Comparison of ENCODE assay signal across 8 cellular contexts in genomic region chr6:53484409-53485280, GRCh38.
DNase-seq lines count a peak whose midpoint lies in the region; ATAC-seq and FAIRE-seq lines count a peak whose summit lies in the region.

No MANE protein-coding gene starts in this region.

- no peak overlapping the region for H3K4me2 ChIP-seq in trophoblast cell (ENCODE audit: low read length)

- no peak overlapping the region for H3K9ac ChIP-seq in trophoblast cell (ENCODE audit: low read length)

- H2AK5ac ChIP-seq in trophoblast cell (ENCODE audit: low read length), result no peak overlapping the region

- no peak overlapping the region for H3K4me3 ChIP-seq in trophoblast cell (ENCODE audit: low read depth, low read length)

- peaks cover 2 to 8% of the 10 kb centered on the region in 2 experiments for H3K4me1 ChIP-seq in trophoblast cell (ENCODE audit: control insufficient read depth in 1 of 2, insufficient read depth in 2 of 2, low read length in 2 of 2)

- H3K36me3 ChIP-seq in trophoblast cell (ENCODE audit: control insufficient read depth in 1 of 2, insufficient read depth in 2 of 2, low read length in 2 of 2), result no peaks in the 10 kb centered on the region

- H4K12ac ChIP-seq in trophoblast cell (ENCODE audit: low read depth, low read length), result no peak overlapping the region

- intact Hi-C loops in activated T-helper 2 cell treated with anti-CD3 and anti-CD28 coated beads, Interferon-gamma antibody, Interleukin-2, Interleukin-4, amounts not matched to agents 10 μg/mL and 5 μg/mL and 100 μg/mL, durations not matched to agents 14 hours and 24 hours and 36 hours (cut with micrococcal nuclease), result loop anchor here (1.0 to 10.0 kb wide), 12 partner anchors 43 to 760 kb away; partner anchors contain the start of genes ELOVL5, FBXO9 and GSTA4

- H3K36me3 Mint-ChIP-seq in activated T-helper 2 cell treated with anti-CD3 and anti-CD28 coated beads, Interferon-gamma antibody, Interleukin-2, Interleukin-4, amounts not matched to agents 10 μg/mL and 5 μg/mL and 100 μg/mL, durations not matched to agents 14 hours and 24 hours and 36 hours (ENCODE audit: low read depth), result no peaks in the 10 kb centered on the region

- no peak overlapping the region for H2BK120ac ChIP-seq in trophoblast cell (ENCODE audit: insufficient read depth, low read length, poor library complexity)

- H3K4ac ChIP-seq in trophoblast cell (ENCODE audit: low read depth, low read length), result no peak overlapping the region

- no peak for ATAC-seq in GM19467 (IDR thresholded peaks at IDR 0.05; ENCODE audit: unreplicated experiment)

- no peak overlapping the region for H2BK12ac ChIP-seq in trophoblast cell (ENCODE audit: low read length)

- no peaks in the 10 kb centered on the region for H3K79me2 ChIP-seq in trophoblast cell (ENCODE audit: control insufficient read depth, insufficient read depth, low read length, poor library complexity)

- no peak overlapping the region for H3K27ac Mint-ChIP-seq in activated T-helper 2 cell treated with anti-CD3 and anti-CD28 coated beads, Interferon-gamma antibody, Interleukin-2, Interleukin-4, amounts not matched to agents 10 μg/mL and 5 μg/mL and 100 μg/mL, durations not matched to agents 14 hours and 24 hours and 36 hours

- H2BK5ac ChIP-seq in trophoblast cell (ENCODE audit: low read depth, low read length, poor library complexity), result peak overlapping the region; percentile 35

- no CpG with 5 or more reads among the region's 10 CpGs for WGBS in trophoblast cell (ENCODE audit: extremely low coverage, insufficient coverage, insufficient read length)

- H3K4me3 Mint-ChIP-seq in activated T-helper 2 cell treated with anti-CD3 and anti-CD28 coated beads, Interferon-gamma antibody, Interleukin-2, Interleukin-4, amounts not matched to agents 10 μg/mL and 5 μg/mL and 100 μg/mL, durations not matched to agents 14 hours and 24 hours and 36 hours (ENCODE audit: low read depth), result no peak overlapping the region

- H3K27ac ChIP-seq in trophoblast cell (ENCODE audit: low read depth, low read length), result no peak overlapping the region

- no peak overlapping the region for H4K91ac ChIP-seq in trophoblast cell (ENCODE audit: low read depth, low read length)

- H3K27me3 Mint-ChIP-seq in activated T-helper 2 cell treated with anti-CD3 and anti-CD28 coated beads, Interferon-gamma antibody, Interleukin-2, Interleukin-4, amounts not matched to agents 10 μg/mL and 5 μg/mL and 100 μg/mL, durations not matched to agents 14 hours and 24 hours and 36 hours (ENCODE audit: low read depth), result peaks cover 27% of the 10 kb centered on the region

- H3K9me3 ChIP-seq in trophoblast cell (ENCODE audit: insufficient read depth, low read depth, low read length), result no peaks in the 10 kb centered on the region

- peak; percentile 65 for FAIRE-seq in RCC 7860 (lab: Jason Lieb, UNC)
- FAIRE-seq in frontal cortex (lab: Jason Lieb, UNC), result peak; percentile 93
- no peak for FAIRE-seq in urothelium cell line (lab: Jason Lieb, UNC)

- H3K4me1 Mint-ChIP-seq in activated T-helper 2 cell treated with anti-CD3 and anti-CD28 coated beads, Interferon-gamma antibody, Interleukin-2, Interleukin-4, amounts not matched to agents 10 μg/mL and 5 μg/mL and 100 μg/mL, durations not matched to agents 14 hours and 24 hours and 36 hours (ENCODE audit: low read depth), result peaks cover 39% of the 10 kb centered on the region

- H4K8ac ChIP-seq in trophoblast cell (ENCODE audit: low read depth, low read length), result no peak overlapping the region

- H3K27me3 ChIP-seq in trophoblast cell (ENCODE audit: insufficient read depth, low read length), result no peaks in the 10 kb centered on the region

- peaks cover 2% of the 10 kb centered on the region for H3K79me1 ChIP-seq in trophoblast cell (ENCODE audit: low read length)

- H2AFZ ChIP-seq in trophoblast cell (ENCODE audit: insufficient read depth, low read length, poor library complexity), result no peak overlapping the region

- no peak overlapping the region for H3K18ac ChIP-seq in trophoblast cell (ENCODE audit: low read length)

- DNase-seq in DMS53 (lab: John Stamatoyannopoulos, UW), result peak; percentile 81
- peak; percentile 80 to 91 for DNase-seq in Kasumi-1 (lab: John Stamatoyannopoulos, UW)
- DNase-seq in RCC 7860 (ENCODE audit: low spot score), result peak; percentile 42
- DNase-seq in activated T-helper 2 cell treated with anti-CD3 and anti-CD28 coated beads, Interferon-gamma antibody, Interleukin-2, Interleukin-4, amounts not matched to agents 10 μg/mL and 5 μg/mL and 100 μg/mL, durations not matched to agents 14 hours and 24 hours and 36 hours (ENCODE audit: low spot score), result peak; percentile 31
- DNase-seq in frontal cortex (ENCODE audit: low spot score in 2 of 2), result peak in 1 of 2 donors; percentile 8
- DNase-seq in trophoblast cell, result peak; percentile 72 to 94
- DNase-seq in urothelium cell line (ENCODE audit: low spot score), result peak; percentile 57

- no peak overlapping the region for H3K23ac ChIP-seq in trophoblast cell (ENCODE audit: low read length)

- no peaks in the 10 kb centered on the region for H3K9me3 Mint-ChIP-seq in activated T-helper 2 cell treated with anti-CD3 and anti-CD28 coated beads, Interferon-gamma antibody, Interleukin-2, Interleukin-4, amounts not matched to agents 10 μg/mL and 5 μg/mL and 100 μg/mL, durations not matched to agents 14 hours and 24 hours and 36 hours

- H3K14ac ChIP-seq in trophoblast cell (ENCODE audit: low read length), result no peak overlapping the region
